ENCODE assay signal across 28 cellular contexts in genomic region chr3:171504376-171504775, GRCh38.
"Had no signal": no experiment of that assay in that cellular context is flagged by ENCODE, and none has a peak within 500 bp of the region (broad histone marks: within the 10 kb centered on the region; RNA-seq: fewer than 3 reads in every experiment).

No MANE protein-coding gene starts in this region.

- ATAC-seq: stimulated activated effector memory CD8-positive, alpha-beta T cell treated with anti-CD3 and anti-CD28 coated beads, Interleukin-12 subunit alpha, Interleukin-12 subunit beta, amount 100 ng/mL, for 72 hours; stimulated activated memory B cell treated with anti-CD40 and anti-IgM and Interleukin-4, amounts not matched to agents 10 μg/mL and 1 μg/mL and 100 μg/mL, for 72 hours; stimulated activated naive B cell treated with anti-CD40 and anti-IgM and Interleukin-4, amounts not matched to agents 10 μg/mL and 1 μg/mL and 100 μg/mL, for 72 hours; stimulated activated naive CD8-positive, alpha-beta T cell treated with anti-CD3 and anti-CD28 coated beads, Interleukin-15, amount 100 ng/mL, for 72 hours; stimulated activated naive CD8-positive, alpha-beta T cell treated with anti-CD3 and anti-CD28 coated beads, Interleukin-15, Interleukin-2, amounts not matched to agents 100 U/mL and 50 U/mL, for 24 hours; upper lobe of right lung had no signal

- H3K36me3 ChIP-seq: stomach, suprapubic skin, thoracic aorta, thyroid gland, tibial artery, tibial nerve, transverse colon, upper lobe of left lung, upper lobe of right lung, uterus, vagina had no signal

- H3K27ac ChIP-seq: stomach, suprapubic skin, testis, thoracic aorta, thyroid gland, tibial artery, tibial nerve, transverse colon, upper lobe of left lung, upper lobe of right lung, uterus, vagina had no signal

- H3K4me1 Mint-ChIP-seq: stimulated activated effector memory CD8-positive, alpha-beta T cell treated with anti-CD3 and anti-CD28 coated beads, Interleukin-12 subunit alpha, Interleukin-12 subunit beta, amount 100 ng/mL, for 72 hours; stimulated activated memory B cell treated with anti-CD40 and anti-IgM and Interleukin-4, amounts not matched to agents 10 μg/mL and 1 μg/mL and 100 μg/mL, for 72 hours; stimulated activated naive B cell treated with anti-CD40 and anti-IgM and Interleukin-4, amounts not matched to agents 10 μg/mL and 1 μg/mL and 100 μg/mL, for 72 hours had no signal

- H3K27me3 Mint-ChIP-seq: stimulated activated naive B cell treated with anti-CD40 and anti-IgM and Interleukin-4, amounts not matched to agents 10 μg/mL and 1 μg/mL and 100 μg/mL, for 72 hours; stimulated activated naive CD8-positive, alpha-beta T cell treated with anti-CD3 and anti-CD28 coated beads, Interleukin-15, amount 100 ng/mL, for 72 hours; stimulated activated naive CD8-positive, alpha-beta T cell treated with anti-CD3 and anti-CD28 coated beads, Interleukin-15, Interleukin-2, amounts not matched to agents 100 ng/mL and 50 ng/mL, for 24 hours; type B pancreatic cell had no signal

- H3K4me3 Mint-ChIP-seq: stimulated activated effector memory CD8-positive, alpha-beta T cell treated with anti-CD3 and anti-CD28 coated beads, Interleukin-12 subunit alpha, Interleukin-12 subunit beta, amount 100 ng/mL, for 72 hours; stimulated activated memory B cell treated with anti-CD40 and anti-IgM and Interleukin-4, amounts not matched to agents 10 μg/mL and 1 μg/mL and 100 μg/mL, for 72 hours; stimulated activated naive B cell treated with anti-CD40 and anti-IgM and Interleukin-4, amounts not matched to agents 10 μg/mL and 1 μg/mL and 100 μg/mL, for 72 hours; stimulated activated naive CD8-positive, alpha-beta T cell treated with anti-CD3 and anti-CD28 coated beads, Interleukin-15, amount 100 ng/mL, for 72 hours; stimulated activated naive CD8-positive, alpha-beta T cell treated with anti-CD3 and anti-CD28 coated beads, Interleukin-15, Interleukin-2, amounts not matched to agents 100 ng/mL and 50 ng/mL, for 24 hours; type B pancreatic cell had no signal

- DNase-seq: stimulated activated CD4-positive, alpha-beta T cell treated with anti-CD3 and anti-CD28 coated beads, Interleukin-2, amount 100 ng/mL, for 48 hours; stimulated activated CD4-positive, alpha-beta T cell treated with anti-CD3 and anti-CD28 coated beads, Interleukin-4, amount 100 ng/mL, for 1 hour; stimulated activated CD4-positive, alpha-beta T cell treated with anti-CD3 and anti-CD28 coated beads, Interleukin-4, amount 100 ng/mL, for 24 hours; stimulated activated CD4-positive, alpha-beta T cell treated with anti-CD3 and anti-CD28 coated beads, Interleukin-4, amount 100 ng/mL, for 4 hours; stimulated activated CD8-positive, alpha-beta memory T cell treated with anti-CD3 and anti-CD28 coated beads, Interleukin-4, amount 100 ng/mL, for 48 hours; stimulated activated naive B cell treated with anti-CD40 and anti-IgM and Interleukin-4, amounts not matched to agents 10 μg/mL and 1 μg/mL and 100 μg/mL, for 72 hours; stimulated activated naive CD4-positive, alpha-beta T cell; stimulated activated naive CD4-positive, alpha-beta T cell treated with Interleukin-2 at 50 U/mL for 16 hours; stimulated activated naive CD8-positive, alpha-beta T cell treated with anti-CD3 and anti-CD28 coated beads, Interleukin-15, amount 100 ng/mL, for 72 hours; stimulated activated naive CD8-positive, alpha-beta T cell treated with anti-CD3 and anti-CD28 coated beads, Interleukin-15, Interleukin-2, amounts not matched to agents 100 U/mL and 50 U/mL, for 24 hours; stomach; substantia nigra; testis; thyroid gland; tibial artery; transverse colon; upper lobe of left lung; upper lobe of right lung; uterus had no signal

- H3K27me3 ChIP-seq: stomach, suprapubic skin, testis, thyroid gland, tibial artery, tibial nerve, transverse colon, upper lobe of left lung, upper lobe of right lung, uterus, vagina had no signal

- H3K9me3 ChIP-seq: stomach, suprapubic skin, testis, thoracic aorta, thyroid gland, tibial artery, transverse colon, upper lobe of left lung, upper lobe of right lung, uterus, vagina had no signal

- H3K36me3 Mint-ChIP-seq: stimulated activated effector memory CD8-positive, alpha-beta T cell treated with anti-CD3 and anti-CD28 coated beads, Interleukin-12 subunit alpha, Interleukin-12 subunit beta, amount 100 ng/mL, for 72 hours; stimulated activated memory B cell treated with anti-CD40 and anti-IgM and Interleukin-4, amounts not matched to agents 10 μg/mL and 1 μg/mL and 100 μg/mL, for 72 hours; stimulated activated naive B cell treated with anti-CD40 and anti-IgM and Interleukin-4, amounts not matched to agents 10 μg/mL and 1 μg/mL and 100 μg/mL, for 72 hours; type B pancreatic cell had no signal

- H3K4me3 ChIP-seq: stomach, suprapubic skin, testis, thoracic aorta, thyroid gland, tibial artery, tibial nerve, transverse colon, upper lobe of left lung, upper lobe of right lung, uterus, vagina had no signal

- H3K4me1 ChIP-seq: stomach, testis, thyroid gland, tibial artery, tibial nerve, transverse colon, upper lobe of left lung, upper lobe of right lung, uterus, vagina had no signal

- FAIRE-seq: urothelium cell line had no signal

- H3K9me3 Mint-ChIP-seq: stimulated activated effector memory CD8-positive, alpha-beta T cell treated with anti-CD3 and anti-CD28 coated beads, Interleukin-12 subunit alpha, Interleukin-12 subunit beta, amount 100 ng/mL, for 72 hours; stimulated activated memory B cell treated with anti-CD40 and anti-IgM and Interleukin-4, amounts not matched to agents 10 μg/mL and 1 μg/mL and 100 μg/mL, for 72 hours had no signal

- H3K27ac Mint-ChIP-seq: stimulated activated effector memory CD8-positive, alpha-beta T cell treated with anti-CD3 and anti-CD28 coated beads, Interleukin-12 subunit alpha, Interleukin-12 subunit beta, amount 100 ng/mL, for 72 hours; stimulated activated memory B cell treated with anti-CD40 and anti-IgM and Interleukin-4, amounts not matched to agents 10 μg/mL and 1 μg/mL and 100 μg/mL, for 72 hours; stimulated activated naive B cell treated with anti-CD40 and anti-IgM and Interleukin-4, amounts not matched to agents 10 μg/mL and 1 μg/mL and 100 μg/mL, for 72 hours; stimulated activated naive CD8-positive, alpha-beta T cell treated with anti-CD3 and anti-CD28 coated beads, Interleukin-15, amount 100 ng/mL, for 72 hours; stimulated activated naive CD8-positive, alpha-beta T cell treated with anti-CD3 and anti-CD28 coated beads, Interleukin-15, Interleukin-2, amounts not matched to agents 100 ng/mL and 50 ng/mL, for 24 hours; type B pancreatic cell had no signal
